In genomic region chr12:119705182-119705581, GRCh38 we compare ENCODE assay signal across 20 cellular contexts.
"Had no signal": no experiment of that assay in that cellular context is flagged by ENCODE, and none has a peak within 500 bp of the region (broad histone marks: within the 10 kb centered on the region; RNA-seq: fewer than 3 reads in every experiment).

No MANE protein-coding gene starts in this region.

- H3K27me3 Mint-ChIP-seq: naive thymus-derived CD8-positive, alpha-beta T cell; type B pancreatic cell had no signal

- H3K36me3 ChIP-seq: thyroid gland had no signal

- H3K27ac Mint-ChIP-seq: naive thymus-derived CD8-positive, alpha-beta T cell; stimulated activated effector memory CD8-positive, alpha-beta T cell treated with anti-CD3 and anti-CD28 coated beads, Interleukin-12 subunit alpha, Interleukin-12 subunit beta, amount 100 ng/mL, for 72 hours; type B pancreatic cell had no signal

- H3K36me3 Mint-ChIP-seq: naive thymus-derived CD8-positive, alpha-beta T cell had no signal

- H3K4me3 ChIP-seq: dorsolateral prefrontal cortex, esophagus muscularis mucosa, heart left ventricle, mucosa of descending colon, smooth muscle cell, suprapubic skin, thyroid gland had no signal

- H3K9me3 Mint-ChIP-seq: naive thymus-derived CD8-positive, alpha-beta T cell; stimulated activated effector memory CD8-positive, alpha-beta T cell treated with anti-CD3 and anti-CD28 coated beads, Interleukin-12 subunit alpha, Interleukin-12 subunit beta, amount 100 ng/mL, for 72 hours; type B pancreatic cell had no signal

- H3K27ac ChIP-seq: epithelial cell of prostate, neutrophil, suprapubic skin had no signal

- DNase-seq: cortex of kidney; dorsolateral prefrontal cortex; effector CD8-positive, alpha-beta T cell; foreskin melanocyte; heart left ventricle; hippocampal formation; left colon; mucosa of descending colon; naive thymus-derived CD8-positive, alpha-beta T cell; stimulated activated CD4-positive, alpha-beta T cell treated with anti-CD3 and anti-CD28 coated beads, Interleukin-4, amount 100 ng/mL, for 1 hour; stimulated activated CD8-positive, alpha-beta memory T cell treated with anti-CD3 and anti-CD28 coated beads, Interleukin-4, amount 100 ng/mL, for 48 hours; stimulated activated naive CD8-positive, alpha-beta T cell treated with anti-CD3 and anti-CD28 coated beads, Interleukin-15, Interleukin-2, amounts not matched to agents 100 U/mL and 50 U/mL, for 24 hours; thyroid gland had no signal

- H3K4me1 Mint-ChIP-seq: naive thymus-derived CD8-positive, alpha-beta T cell; stimulated activated effector memory CD8-positive, alpha-beta T cell treated with anti-CD3 and anti-CD28 coated beads, Interleukin-12 subunit alpha, Interleukin-12 subunit beta, amount 100 ng/mL, for 72 hours had no signal

- H3K27me3 ChIP-seq: dorsolateral prefrontal cortex, esophagus muscularis mucosa, heart left ventricle, neutrophil, suprapubic skin, thyroid gland had no signal

- ATAC-seq: left colon; mucosa of descending colon; naive thymus-derived CD8-positive, alpha-beta T cell; stimulated activated effector memory CD8-positive, alpha-beta T cell treated with anti-CD3 and anti-CD28 coated beads, Interleukin-12 subunit alpha, Interleukin-12 subunit beta, amount 100 ng/mL, for 72 hours; stimulated activated naive CD8-positive, alpha-beta T cell treated with anti-CD3 and anti-CD28 coated beads, Interleukin-15, Interleukin-2, amounts not matched to agents 100 U/mL and 50 U/mL, for 24 hours had no signal

- H3K9me3 ChIP-seq: esophagus muscularis mucosa, heart left ventricle, mucosa of descending colon, neutrophil, suprapubic skin, thyroid gland had no signal

- H3K4me3 Mint-ChIP-seq: naive thymus-derived CD8-positive, alpha-beta T cell; stimulated activated effector memory CD8-positive, alpha-beta T cell treated with anti-CD3 and anti-CD28 coated beads, Interleukin-12 subunit alpha, Interleukin-12 subunit beta, amount 100 ng/mL, for 72 hours; type B pancreatic cell had no signal
